8 cellular contexts compared by ENCODE assay signal in genomic region chr11:1336836-1337646, GRCh38.
DNase-seq lines count a peak whose midpoint lies in the region; ATAC-seq lines count a peak whose summit lies in the region.

No MANE protein-coding gene starts in this region.

- H3K4me3 Mint-ChIP-seq in activated naive CD4-positive, alpha-beta T cell treated with anti-CD3 and anti-CD28 coated beads, Interleukin-2, amount 10 ng/mL, durations not matched to agents 7 days and 5 days = no peak overlapping the region

- H3K4me1 Mint-ChIP-seq in activated naive CD4-positive, alpha-beta T cell treated with anti-CD3 and anti-CD28 coated beads, Interleukin-2, amount 10 ng/mL, durations not matched to agents 7 days and 5 days = peaks cover 21% of the 10 kb centered on the region

- H3K36me3 Mint-ChIP-seq in activated naive CD4-positive, alpha-beta T cell treated with anti-CD3 and anti-CD28 coated beads, Interleukin-2, amount 10 ng/mL, durations not matched to agents 7 days and 5 days = peaks cover 1% of the 10 kb centered on the region

- peaks cover 6% of the 10 kb centered on the region for H3K9me3 Mint-ChIP-seq in activated naive CD4-positive, alpha-beta T cell treated with anti-CD3 and anti-CD28 coated beads, Interleukin-2, amount 10 ng/mL, durations not matched to agents 7 days and 5 days

- CTCF ChIA-PET in activated naive CD4-positive, alpha-beta T cell treated with anti-CD3 and anti-CD28 coated beads, Interleukin-2, amount 10 ng/mL, durations not matched to agents 7 days and 5 days (lab: Charles Lee) = no interaction called here

- DNase-seq in DMS53 (lab: John Stamatoyannopoulos, UW) (peak; percentile 64), DMS53 treated with DMSO at 0.1 percent for 48 hours (lab: John Stamatoyannopoulos, UW; ENCODE audit: unreplicated experiment) (no peak), iPS-NIHi7 (ENCODE audit: extremely low spot score) (peak; percentile 53)
- peak; percentile 54 for DNase-seq in activated naive CD4-positive, alpha-beta T cell treated with anti-CD3 and anti-CD28 coated beads, Interleukin-2, amount 10 ng/mL, durations not matched to agents 7 days and 5 days
- peak in 5 of 6 experiments; percentile 56 to 73 (median 59) for DNase-seq in stimulated activated naive CD4-positive, alpha-beta T cell (lab: John Stamatoyannopoulos, UW)

- no peak overlapping the region for H3K27ac Mint-ChIP-seq in activated naive CD4-positive, alpha-beta T cell treated with anti-CD3 and anti-CD28 coated beads, Interleukin-2, amount 10 ng/mL, durations not matched to agents 7 days and 5 days

- ATAC-seq in HG02759 (IDR thresholded peaks at IDR 0.05; ENCODE audit: unreplicated experiment) = no peak
- ATAC-seq in HG03354 (IDR thresholded peaks at IDR 0.05; ENCODE audit: poor library complexity, severe bottlenecking, unreplicated experiment) = no peak
- ATAC-seq in GM21526 (IDR thresholded peaks at IDR 0.05; ENCODE audit: low FRiP score, unreplicated experiment) = no peak

- H3K27me3 Mint-ChIP-seq in activated naive CD4-positive, alpha-beta T cell treated with anti-CD3 and anti-CD28 coated beads, Interleukin-2, amount 10 ng/mL, durations not matched to agents 7 days and 5 days = peaks cover 10% of the 10 kb centered on the region
